Comparison of ENCODE assay signal across 1 cellular context in genomic region chr16:29943846-29944669, GRCh38.
TF ChIP-seq lines count a peak whose summit lies in the region.

No MANE protein-coding gene starts in this region.

TF ChIP-seq in GM12878, 131 proteins besides CTCF, POLR2A, EP300 and RAD21:
- TF ChIP-seq FOXK2 (IDR thresholded peaks at IDR 0.05) (0 out of 2 replicates have a peak, but pooled peaks have one; percentile 13), BACH1 (IDR thresholded peaks at IDR 0.05; ENCODE audit: borderline replicate concordance) (no peak)
